ENCODE assay signal across 24 cellular contexts in genomic region chr9:114100536-114100935, GRCh38. TPM values are rescaled to one million over a fixed set of nuclear protein-coding genes. Genes with fewer than 3 reads are reported as not detected.
DNase-seq lines count a peak whose midpoint lies in the region; ATAC-seq and TF ChIP-seq lines count a peak whose summit lies in the region.
"Had no signal": no experiment of that assay in that cellular context is flagged by ENCODE, and none has a peak within 500 bp of the region (broad histone marks: within the 10 kb centered on the region; RNA-seq: fewer than 3 reads in every experiment).

No MANE protein-coding gene starts in this region.

- H3K27me3 ChIP-seq in Caco-2 (replicated peaks; ENCODE audit: control insufficient read depth, insufficient read depth, low read length): no peaks in the 10 kb centered on the region

- H3K4me1 Mint-ChIP-seq in Caco-2 (ENCODE audit: low read depth, unreplicated experiment) (peaks cover 19% of the 10 kb centered on the region), brain (peaks cover 30% of the 10 kb centered on the region), type B pancreatic cell (ENCODE audit: unreplicated experiment) (peaks cover 17% of the 10 kb centered on the region), immature natural killer cell (peaks cover 5 to 7% of the 10 kb centered on the region in 2 donors)

- POLR2A ChIA-PET in Caco-2 (lab: Charles Lee): no interaction called here

- no TSS peak for BruUV-seq in Caco-2 (replicated peaks; lab: Mats Ljungman, UMichigan)

- DNase-seq in Caco-2 (peak in 1 of 2 experiments; percentile 5), kidney tubule cell (ENCODE audit: low spot score) (peak; percentile 77), type B pancreatic cell (ENCODE audit: extremely low spot score, unreplicated experiment) (no peak), immature natural killer cell (no peak), NCI-H2029 (lab: John Stamatoyannopoulos, UW) (no peak), left cardiac atrium (no peak), hepatic stellate cell (ENCODE audit: low spot score) (no peak)
- DNase-seq: AML-193, DMS 273 treated with DMSO at 0.1 percent for 48 hours, DMS79 treated with DMSO at 0.1 percent for 48 hours, GM23248, KBM-7, NCI-H1092, NCI-H1436, NCI-H1930, NCI-H2227 treated with DMSO at 0.1 percent for 48 hours, NCI-H510A, SIG-M5, SK-N-SH had no signal

- TF ChIP-seq CTCF in Caco-2 (IDR thresholded peaks at IDR 0.05; ENCODE audit: insufficient read depth in 1 of 2, low read depth in 1 of 2, low read length in 1 of 2, severe bottlenecking in 1 of 2, unreplicated experiment in 1 of 2) (no peak), brain (conservative IDR thresholded peaks at IDR 0.05) (no peak), type B pancreatic cell (conservative IDR thresholded peaks at IDR 0.05) (no peak)

- H3K36me3 Mint-ChIP-seq in Caco-2 (ENCODE audit: insufficient read depth, unreplicated experiment): peaks cover 7% of the 10 kb centered on the region
- no peaks in the 10 kb centered on the region for H3K36me3 Mint-ChIP-seq in brain
- H3K36me3 Mint-ChIP-seq in type B pancreatic cell: peaks cover 4% of the 10 kb centered on the region
- H3K36me3 Mint-ChIP-seq in immature natural killer cell: peaks cover 0 to 4% (median 0%) of the 10 kb centered on the region in 3 donors

- H3K4me3 Mint-ChIP-seq in Caco-2 (ENCODE audit: unreplicated experiment) (peak overlapping the region; percentile 94), brain (peak overlapping the region in 3 of 5 experiments; percentile 7 to 38 (median 12)), type B pancreatic cell (peak overlapping the region; percentile 29), immature natural killer cell (peak overlapping the region in 1 of 5 donors; percentile 15)

- ATAC-seq in left cardiac atrium: no peak
- ATAC-seq: GM12878 had no signal

- peaks cover 17% of the 10 kb centered on the region for H3K9me3 Mint-ChIP-seq in Caco-2 (ENCODE audit: unreplicated experiment)
- H3K9me3 Mint-ChIP-seq in brain: peaks cover 13 to 19% (median 16%) of the 10 kb centered on the region in 5 experiments
- peaks cover 4% of the 10 kb centered on the region for H3K9me3 Mint-ChIP-seq in type B pancreatic cell
- H3K9me3 Mint-ChIP-seq in immature natural killer cell: peaks cover 0 to 6% (median under 1%) of the 10 kb centered on the region in 6 donors

- CTCF ChIA-PET in Caco-2 (lab: Charles Lee): interaction anchor here (3.2 kb wide), 1 partner anchor 8 kb away, joined by 40 read pairs; no protein-coding TSS in a partner anchor

- intact Hi-C loops in Caco-2 (cut with micrococcal nuclease; ENCODE audit: unreplicated experiment) (no loop called here), left cardiac atrium (cut with DNase I) (no loop called here)

- peaks cover 5% of the 10 kb centered on the region for H3K36me3 ChIP-seq in Caco-2 (ENCODE audit: control insufficient read depth, insufficient read depth, low read length)
- H3K36me3 ChIP-seq: HAP-1 had no signal

- H3K9me3 ChIP-seq in Caco-2: peaks cover 14% of the 10 kb centered on the region

- H3K27ac Mint-ChIP-seq in Caco-2 (ENCODE audit: unreplicated experiment) (no peak overlapping the region), brain (peak overlapping the region in 2 of 5 experiments; percentile 40 to 55), type B pancreatic cell (no peak overlapping the region), immature natural killer cell (no peak overlapping the region)

- peaks cover 26% of the 10 kb centered on the region for H3K4me1 ChIP-seq in Caco-2

- H3K27me3 Mint-ChIP-seq in Caco-2 (ENCODE audit: insufficient read depth, unreplicated experiment): peaks cover 2% of the 10 kb centered on the region
- H3K27me3 Mint-ChIP-seq in brain: peaks cover 73% of the 10 kb centered on the region
- peaks cover 58% of the 10 kb centered on the region for H3K27me3 Mint-ChIP-seq in type B pancreatic cell
- peaks cover 7 to 27% (median 11%) of the 10 kb centered on the region in 3 donors for H3K27me3 Mint-ChIP-seq in immature natural killer cell (ENCODE audit: low read depth in 3 of 3)

- H3K4me3 ChIP-seq in Caco-2 (ENCODE audit: low read depth, low read length): no peak overlapping the region
- H3K4me3 ChIP-seq: GM12878, GM23248, HAP-1 had no signal

RNA-seq across cellular contexts. Expression of gene KIF12, which starts 1.4 kb away (rescaled TPM):
- total RNA-seq in Caco-2 (2022): 54.6 and 55.0 TPM in 2 replicates
- not detected for polyA plus RNA-seq in brain (ENCODE audit: insufficient read depth, low read depth, low replicate concordance)
- total RNA-seq in type B pancreatic cell (ENCODE audit: low replicate concordance): 33.2 and 35.9 TPM in 2 replicates
- not detected for polyA plus RNA-seq in immature natural killer cell
- total RNA-seq in left cardiac atrium: under 1 TPM in 1 of 2 donors, not detected in 1; 0.09 TPM
- total RNA-seq: GM12878, GM23248, HT1080 had no signal
- polyA plus RNA-seq: AG04450, GM12878, GM23248 had no signal

RNA-seq across cellular contexts. Expression of gene AMBP, which starts 22.4 kb away (rescaled TPM):
- total RNA-seq in Caco-2 (2022) (2.2 and 2.6 TPM in 2 replicates), type B pancreatic cell (ENCODE audit: low replicate concordance) (110 and 230 TPM in 2 replicates), left cardiac atrium (under 1 TPM; 0.21 to 0.39 TPM)
- polyA plus RNA-seq in brain (ENCODE audit: insufficient read depth, low read depth, low replicate concordance) (not detected), immature natural killer cell (not detected)
- total RNA-seq: GM23248 had no signal
- polyA plus RNA-seq: GM23248 had no signal

RNA-seq across cellular contexts. Expression of gene COL27A1, which starts 54.8 kb away (rescaled TPM):
- 31.1 and 41.3 TPM in 2 replicates for total RNA-seq in Caco-2 (2022)
- polyA plus RNA-seq in brain (ENCODE audit: insufficient read depth, low read depth, low replicate concordance): 0.17 TPM
- 29.5 and 65.1 TPM in 2 replicates for total RNA-seq in type B pancreatic cell (ENCODE audit: low replicate concordance)
- polyA plus RNA-seq in immature natural killer cell: not detected
- total RNA-seq in left cardiac atrium: 1 to 10 TPM; 7.0 to 9.2 TPM
- polyA plus RNA-seq: GM12878 had no signal

Comparison
In these comparisons a context has a peak if more than half of its experiments do, and no peak if none do; other contexts are left out.
1. RNA of gene KIF12, which starts 1.4 kb away (total RNA-seq): 54.6 to 55.0 TPM in Caco-2 and 33.2 to 35.9 TPM in type B pancreatic cell; 0.09 TPM in left cardiac atrium; every median in the first group is over 10 times any median in the second.
2. RNA of gene AMBP, which starts 22.4 kb away (total RNA-seq): 110 to 230 TPM in type B pancreatic cell; 2.2 to 2.6 TPM in Caco-2 and 0.21 to 0.39 TPM in left cardiac atrium; every median in the first group is over 10 times any median in the second.